28 cellular contexts compared by ENCODE assay signal in the genomic region with DNA sequence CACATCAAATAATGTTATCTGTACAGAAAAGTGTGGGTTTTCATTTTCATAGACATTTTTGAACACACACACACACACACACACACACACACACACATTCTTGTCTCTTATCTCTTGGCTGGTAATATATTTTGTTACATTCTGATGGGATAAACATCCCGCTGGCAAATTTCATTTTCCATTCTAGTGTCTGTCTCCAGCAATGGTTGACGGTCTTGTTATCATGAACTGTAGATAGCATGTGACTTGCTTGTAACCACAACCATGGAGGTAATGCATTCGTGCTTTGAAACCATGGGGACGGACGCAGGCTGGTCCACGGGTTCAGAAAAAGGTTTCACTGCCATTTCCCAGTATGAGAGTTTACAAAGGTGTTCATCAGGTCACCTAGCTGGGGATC.
"Had no signal": no experiment of that assay in that cellular context is flagged by ENCODE, and none has a peak within 500 bp of the region (broad histone marks: within the 10 kb centered on the region; RNA-seq: fewer than 3 reads in every experiment).

No MANE protein-coding gene starts in this region.

- H3K4me1 ChIP-seq: parathyroid adenoma, right lobe of liver, testis, vagina had no signal

- H3K4me3 ChIP-seq: cardiac muscle cell, right lobe of liver, testis, vagina had no signal

- H3K9ac ChIP-seq: parathyroid adenoma had no signal

- H3K27me3 ChIP-seq: cardiac muscle cell, right lobe of liver, testis, vagina had no signal

- DNase-seq: activated B cell treated with CpG ODN at 0.5 μM for 24 hours; activated CD4-positive, alpha-beta T cell treated with anti-CD3 and anti-CD28 coated beads for 36 hours; activated CD4-positive, alpha-beta T cell treated with anti-CD3 and anti-CD28 coated beads, Interleukin-2, amount 50 U/mL, for 4 hours; activated CD8-positive, alpha-beta memory T cell treated with anti-CD3 and anti-CD28 coated beads for 24 hours; activated CD8-positive, alpha-beta memory T cell treated with anti-CD3 and anti-CD28 coated beads, Interleukin-2, amount 50 U/mL, for 4 hours; activated naive CD8-positive, alpha-beta T cell treated with anti-CD3 and anti-CD28 coated beads for 36 hours; activated T-cell treated with anti-CD3 and anti-CD28 coated beads, Interleukin-2, amount 50 U/mL, for 24 hours; amniotic stem cell; erythroblast; foreskin melanocyte; glutamatergic neuron; hypothalamus; midbrain; nephron progenitor cell; nucleus accumbens; right lobe of liver; small intestine; stimulated activated CD4-positive, alpha-beta T cell treated with anti-CD3 and anti-CD28 coated beads, Interleukin-15, amount 100 ng/mL, for 24 hours; stimulated activated CD8-positive, alpha-beta memory T cell treated with anti-CD3 and anti-CD28 coated beads, Interleukin-4, amount 100 ng/mL, for 48 hours; stimulated activated naive B cell treated with anti-CD40 and anti-IgM and Interleukin-4, amounts not matched to agents 10 μg/mL and 1 μg/mL and 100 μg/mL, for 72 hours; SW 1271; T-helper 17 cell; testis had no signal

- H3K27ac ChIP-seq: cardiac muscle cell, parathyroid adenoma, right lobe of liver, testis, vagina had no signal

- H3K9me3 ChIP-seq: right lobe of liver, testis, vagina had no signal

- ATAC-seq: activated CD4-positive, alpha-beta T cell treated with anti-CD3 and anti-CD28 coated beads for 36 hours; activated T-helper 17 cell treated with anti-CD3 and anti-CD28 coated beads, Interleukin-2, amount 50 U/mL, for 72 hours; left lobe of liver; right lobe of liver; stimulated activated naive B cell treated with anti-CD40 and anti-IgM and Interleukin-4, amounts not matched to agents 10 μg/mL and 1 μg/mL and 100 μg/mL, for 72 hours; T-helper 17 cell had no signal

- H3K79me2 ChIP-seq: parathyroid adenoma had no signal

- H3K36me3 ChIP-seq: cardiac muscle cell, right lobe of liver, vagina had no signal

- H2AFZ ChIP-seq: parathyroid adenoma had no signal
